1 cellular context compared by ENCODE assay signal in the genomic region with DNA sequence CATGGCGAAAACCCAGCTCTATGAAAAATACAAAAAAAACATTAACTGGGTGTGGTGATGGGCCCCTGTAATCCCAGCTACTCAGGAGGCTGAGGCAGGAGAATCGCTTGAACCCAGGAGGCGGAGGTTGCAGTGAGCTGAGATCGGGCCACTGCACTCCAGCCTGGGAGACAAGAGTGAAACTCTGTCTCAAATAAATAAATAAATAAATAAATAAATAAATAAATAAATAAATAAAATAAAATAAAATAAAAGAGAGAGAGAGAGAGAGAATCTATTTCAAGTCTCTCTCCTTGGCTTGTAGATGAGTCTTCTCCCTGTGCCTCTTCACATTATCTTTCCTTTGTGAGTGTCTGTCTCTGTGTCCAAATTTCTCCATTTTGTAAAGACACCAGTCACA.
TF ChIP-seq lines count a peak whose summit lies in the region.

No MANE protein-coding gene starts in this region.

TF ChIP-seq in HEK293, 187 proteins besides CTCF, POLR2A, EP300 and RAD21 (continued from another document):
- TF ChIP-seq, protein P1, sequence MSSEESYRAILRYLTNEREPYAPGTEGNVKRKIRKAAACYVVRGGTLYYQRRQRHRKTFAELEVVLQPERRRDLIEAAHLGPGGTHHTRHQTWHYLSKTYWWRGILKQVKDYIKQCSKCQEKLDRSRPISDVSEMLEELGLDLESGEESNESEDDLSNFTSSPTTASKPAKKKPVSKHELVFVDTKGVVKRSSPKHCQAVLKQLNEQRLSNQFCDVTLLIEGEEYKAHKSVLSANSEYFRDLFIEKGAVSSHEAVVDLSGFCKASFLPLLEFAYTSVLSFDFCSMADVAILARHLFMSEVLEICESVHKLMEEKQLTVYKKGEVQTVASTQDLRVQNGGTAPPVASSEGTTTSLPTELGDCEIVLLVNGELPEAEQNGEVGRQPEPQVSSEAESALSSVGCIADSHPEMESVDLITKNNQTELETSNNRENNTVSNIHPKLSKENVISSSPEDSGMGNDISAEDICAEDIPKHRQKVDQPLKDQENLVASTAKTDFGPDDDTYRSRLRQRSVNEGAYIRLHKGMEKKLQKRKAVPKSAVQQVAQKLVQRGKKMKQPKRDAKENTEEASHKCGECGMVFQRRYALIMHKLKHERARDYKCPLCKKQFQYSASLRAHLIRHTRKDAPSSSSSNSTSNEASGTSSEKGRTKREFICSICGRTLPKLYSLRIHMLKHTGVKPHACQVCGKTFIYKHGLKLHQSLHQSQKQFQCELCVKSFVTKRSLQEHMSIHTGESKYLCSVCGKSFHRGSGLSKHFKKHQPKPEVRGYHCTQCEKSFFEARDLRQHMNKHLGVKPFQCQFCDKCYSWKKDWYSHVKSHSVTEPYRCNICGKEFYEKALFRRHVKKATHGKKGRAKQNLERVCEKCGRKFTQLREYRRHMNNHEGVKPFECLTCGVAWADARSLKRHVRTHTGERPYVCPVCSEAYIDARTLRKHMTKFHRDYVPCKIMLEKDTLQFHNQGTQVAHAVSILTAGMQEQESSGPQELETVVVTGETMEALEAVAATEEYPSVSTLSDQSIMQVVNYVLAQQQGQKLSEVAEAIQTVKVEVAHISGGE (tag by site-specific recombination; conservative IDR thresholded peaks at IDR 0.05; ENCODE audit: low read depth): peak; percentile 73
- TF ChIP-seq ZFP37 (tag by site-specific recombination; IDR thresholded peaks at IDR 0.05) (0 out of 2 replicates have a peak, but pooled peaks have one; percentile 34), ZNF654 (tag by site-specific recombination; IDR thresholded peaks at IDR 0.05; ENCODE audit: low read depth) (peak; percentile 24; the same call in 1 of the 2 replicates), ZNF426 (tag by site-specific recombination; IDR thresholded peaks at IDR 0.05) (peak; percentile 67), ZNF558 (tag by site-specific recombination; IDR thresholded peaks at IDR 0.05) (peak; percentile 40; the same call in 1 of the 2 replicates), ZNF394 (tag by site-specific recombination; IDR thresholded peaks at IDR 0.05; ENCODE audit: borderline replicate concordance) (peak; percentile 85; the same call in 1 of the 2 replicates), ZNF510 (tag by site-specific recombination; IDR thresholded peaks at IDR 0.05; ENCODE audit: insufficient replicate concordance) (peak; percentile 63)
- TF ChIP-seq, protein P2, sequence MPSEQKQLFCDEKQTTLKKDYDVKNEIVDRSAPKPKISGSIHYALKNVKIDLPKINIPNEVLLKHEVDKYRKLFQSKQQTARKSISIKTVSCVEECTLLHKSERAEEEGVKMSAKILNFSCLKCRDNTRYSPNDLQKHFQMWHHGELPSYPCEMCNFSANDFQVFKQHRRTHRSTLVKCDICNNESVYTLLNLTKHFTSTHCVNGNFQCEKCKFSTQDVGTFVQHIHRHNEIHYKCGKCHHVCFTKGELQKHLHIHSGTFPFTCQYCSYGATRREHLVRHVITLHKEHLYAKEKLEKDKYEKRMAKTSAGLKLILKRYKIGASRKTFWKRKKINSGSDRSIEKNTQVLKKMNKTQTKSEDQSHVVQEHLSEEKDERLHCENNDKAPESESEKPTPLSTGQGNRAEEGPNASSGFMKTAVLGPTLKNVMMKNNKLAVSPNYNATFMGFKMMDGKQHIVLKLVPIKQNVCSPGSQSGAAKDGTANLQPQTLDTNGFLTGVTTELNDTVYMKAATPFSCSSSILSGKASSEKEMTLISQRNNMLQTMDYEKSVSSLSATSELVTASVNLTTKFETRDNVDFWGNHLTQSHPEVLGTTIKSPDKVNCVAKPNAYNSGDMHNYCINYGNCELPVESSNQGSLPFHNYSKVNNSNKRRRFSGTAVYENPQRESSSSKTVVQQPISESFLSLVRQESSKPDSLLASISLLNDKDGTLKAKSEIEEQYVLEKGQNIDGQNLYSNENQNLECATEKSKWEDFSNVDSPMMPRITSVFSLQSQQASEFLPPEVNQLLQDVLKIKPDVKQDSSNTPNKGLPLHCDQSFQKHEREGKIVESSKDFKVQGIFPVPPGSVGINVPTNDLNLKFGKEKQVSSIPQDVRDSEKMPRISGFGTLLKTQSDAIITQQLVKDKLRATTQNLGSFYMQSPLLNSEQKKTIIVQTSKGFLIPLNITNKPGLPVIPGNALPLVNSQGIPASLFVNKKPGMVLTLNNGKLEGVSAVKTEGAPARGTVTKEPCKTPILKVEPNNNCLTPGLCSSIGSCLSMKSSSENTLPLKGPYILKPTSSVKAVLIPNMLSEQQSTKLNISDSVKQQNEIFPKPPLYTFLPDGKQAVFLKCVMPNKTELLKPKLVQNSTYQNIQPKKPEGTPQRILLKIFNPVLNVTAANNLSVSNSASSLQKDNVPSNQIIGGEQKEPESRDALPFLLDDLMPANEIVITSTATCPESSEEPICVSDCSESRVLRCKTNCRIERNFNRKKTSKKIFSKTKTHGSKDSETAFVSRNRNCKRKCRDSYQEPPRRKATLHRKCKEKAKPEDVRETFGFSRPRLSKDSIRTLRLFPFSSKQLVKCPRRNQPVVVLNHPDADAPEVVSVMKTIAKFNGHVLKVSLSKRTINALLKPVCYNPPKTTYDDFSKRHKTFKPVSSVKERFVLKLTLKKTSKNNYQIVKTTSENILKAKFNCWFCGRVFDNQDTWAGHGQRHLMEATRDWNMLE (tag by site-specific recombination; conservative IDR thresholded peaks at IDR 0.05; ENCODE audit: low read depth): peak; percentile 86
TF ChIP-seq in HEK293: peak in this region for 16; not testable (repeated sequence) for 171.
